ENCODE assay signal across 1 cellular context in the genomic region with DNA sequence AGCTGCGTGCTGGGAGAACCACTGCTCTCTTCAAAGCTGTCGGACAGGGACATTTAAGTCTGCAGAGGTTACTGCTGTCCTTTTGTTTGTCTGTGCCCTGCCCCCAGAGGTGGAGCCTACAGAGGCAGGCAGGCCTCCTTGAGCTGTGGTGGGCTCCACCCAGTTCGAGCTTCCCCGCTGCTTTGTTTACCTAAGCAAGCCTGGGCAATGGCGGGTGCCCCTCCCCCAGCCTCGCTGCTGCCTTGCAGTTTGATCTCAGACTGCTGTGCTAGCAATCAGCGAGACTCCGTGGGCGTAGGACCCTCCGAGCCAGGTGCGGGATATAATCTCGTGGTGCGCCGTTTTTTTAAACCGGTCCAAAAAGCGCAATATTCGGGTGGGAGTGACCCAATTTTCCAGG.
TF ChIP-seq lines count a peak whose summit lies in the region.

No MANE protein-coding gene starts in this region.

TF ChIP-seq in K562, 482 proteins besides CTCF, POLR2A, EP300 and RAD21:
- TF ChIP-seq ATF7 (IDR thresholded peaks at IDR 0.05) (0 out of 2 replicates have a peak, but pooled peaks have one; percentile 9), CTBP1 (IDR thresholded peaks at IDR 0.05; ENCODE audit: borderline replicate concordance) (peak; percentile 16; the same call in 1 of the 2 replicates), NFRKB (IDR thresholded peaks at IDR 0.05; ENCODE audit: low read depth) (0 out of 2 replicates have a peak, but pooled peaks have one; percentile 30), EGR1 (conservative IDR thresholded peaks at IDR 0.05) (peak; percentile 36; the same call in 1 of the 2 replicates), FOXK2 (conservative IDR thresholded peaks at IDR 0.05 in 1 of 2, IDR thresholded peaks at IDR 0.05 in 1 of 2; ENCODE audit: low read depth in 2 of 2) (peak; percentile 48 to 52; a peak in 1 of 4 replicates), FOXA3 (CRISPR knock-in tag; conservative IDR thresholded peaks at IDR 0.05 in 1 of 2, IDR thresholded peaks at IDR 0.05 in 1 of 2) (peak in 1 of 2 experiments; percentile 92; a peak in 2 of 4 replicates), NRF1 (conservative IDR thresholded peaks at IDR 0.05 in 1 of 2, IDR thresholded peaks at IDR 0.05 in 1 of 2) (peak in 1 of 2 experiments; percentile 11; a peak in 1 of 4 replicates), CXXC5 (CRISPR knock-in tag; IDR thresholded peaks at IDR 0.05) (peak; percentile 30), SMARCA4 (IDR thresholded peaks at IDR 0.05) (0 out of 2 replicates have a peak, but pooled peaks have one; percentile 26), SMAD4 (CRISPR knock-in tag; conservative IDR thresholded peaks at IDR 0.05) (0 out of 2 replicates have a peak, but pooled peaks have one; percentile 13), LEF1 (IDR thresholded peaks at IDR 0.05) (peak; percentile 31; the same call in 1 of the 2 replicates)
